Comparison of ENCODE assay signal across 15 cellular contexts in the genomic region with DNA sequence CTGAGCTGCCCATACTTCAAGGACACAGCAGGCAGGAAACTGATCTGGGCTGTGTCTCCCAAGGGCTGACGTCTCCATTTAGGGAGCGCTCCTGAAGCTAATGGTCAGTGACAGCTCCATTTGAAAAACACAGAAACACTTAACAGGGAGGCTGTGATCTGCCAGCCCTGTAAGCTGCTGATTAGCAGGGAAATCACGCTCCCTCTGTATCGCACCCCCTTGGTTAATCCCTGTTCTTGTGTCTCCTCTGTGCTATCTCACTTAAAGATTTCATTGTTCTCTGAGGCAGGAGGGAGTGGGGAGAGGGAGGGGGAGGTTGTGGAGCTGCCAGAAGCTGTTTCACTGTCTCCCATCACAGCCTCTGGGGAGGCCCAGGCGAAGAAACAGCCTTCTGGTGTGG. TPM values are rescaled to one million over a fixed set of nuclear protein-coding genes. Genes with fewer than 3 reads are reported as not detected.
DNase-seq lines count a peak whose midpoint lies in the region; ATAC-seq and TF ChIP-seq lines count a peak whose summit lies in the region.
"Had no signal": no experiment of that assay in that cellular context is flagged by ENCODE, and none has a peak within 500 bp of the region (broad histone marks: within the 10 kb centered on the region; RNA-seq: fewer than 3 reads in every experiment).

No MANE protein-coding gene starts in this region.

- no peak for TF ChIP-seq POLR2A in sigmoid colon (IDR thresholded peaks at IDR 0.05)

- no peaks in the 10 kb centered on the region for H3K4me1 ChIP-seq in iPS DF 6.9 (ENCODE audit: control insufficient read depth, insufficient read depth, low read length)
- H3K4me1 ChIP-seq in sigmoid colon: peaks cover 0 to 15% (median 9%) of the 10 kb centered on the region in 4 donors
- H3K4me1 ChIP-seq: thyroid gland had no signal

- WGBS in iPS DF 6.9 (ENCODE audit: insufficient coverage, insufficient read length): no CpG with 5 or more reads among the region's 5 CpGs
- WGBS in sigmoid colon, 2 donors: 64 to 67% methylated on average over 5 of the region's 5 CpGs

- DNase-seq in NCI-H2227 (lab: John Stamatoyannopoulos, UW; ENCODE audit: unreplicated experiment) (peak; percentile 6), NCI-H2227 treated with DMSO at 0.1 percent for 48 hours (lab: John Stamatoyannopoulos, UW) (no peak), astrocyte of the hippocampus (ENCODE audit: low read depth, low spot score) (peak; percentile 9), iPS DF 6.9 (ENCODE audit: low read depth, low spot score) (peak; percentile 4), sigmoid colon (no peak), ureter (ENCODE audit: low spot score) (no peak)
- DNase-seq: activated naive CD4-positive, alpha-beta T cell; COR-L47; NCI-H510A treated with DMSO at 0.1 percent for 48 hours; stimulated activated CD4-positive, alpha-beta T cell treated with anti-CD3 and anti-CD28 coated beads, Interleukin-15, amount 100 ng/mL, for 24 hours; thyroid gland had no signal

- no peak for TF ChIP-seq EP300 in sigmoid colon (IDR thresholded peaks at IDR 0.05)

- H3K36me3 ChIP-seq in iPS DF 6.9 (ENCODE audit: control insufficient read depth, insufficient read depth, low read length) (no peaks in the 10 kb centered on the region), sigmoid colon (no peaks in the 10 kb centered on the region)
- H3K36me3 ChIP-seq: thyroid gland had no signal

- TF ChIP-seq CTCF in sigmoid colon (IDR thresholded peaks at IDR 0.05): no peak

- no peaks in the 10 kb centered on the region for H3K27me3 ChIP-seq in iPS DF 6.9 (ENCODE audit: control insufficient read depth, insufficient read depth, low read length)
- H3K27me3 ChIP-seq in sigmoid colon: no peaks in the 10 kb centered on the region
- H3K27me3 ChIP-seq: thyroid gland had no signal

- H3K4me3 ChIP-seq in iPS DF 6.9 (ENCODE audit: low read length) (no peak overlapping the region), sigmoid colon (no peak overlapping the region)
- H3K4me3 ChIP-seq: thyroid gland had no signal

- H3K27ac ChIP-seq in iPS DF 6.9 (ENCODE audit: low read length) (no peak overlapping the region), sigmoid colon (peak overlapping the region in 3 of 4 donors; percentile 3 to 65 (median 62))
- H3K27ac ChIP-seq: thyroid gland had no signal

- H3K9me3 ChIP-seq in iPS DF 6.9 (ENCODE audit: control insufficient read depth, insufficient read depth, low read length): no peaks in the 10 kb centered on the region
- no peaks in the 10 kb centered on the region for H3K9me3 ChIP-seq in sigmoid colon
- H3K9me3 ChIP-seq: thyroid gland had no signal

- ATAC-seq in GM18909 (IDR thresholded peaks at IDR 0.05; ENCODE audit: poor library complexity, unreplicated experiment) (no peak), HG03095 (IDR thresholded peaks at IDR 0.05; ENCODE audit: unreplicated experiment) (no peak)

- intact Hi-C loops in sigmoid colon (cut with DNase I): no loop called here

RNA-seq across cellular contexts. Expression of gene CACNG3, which starts 47.4 kb away (rescaled TPM):
- total RNA-seq in sigmoid colon (not detected), ureter (not detected)
- not detected for polyA plus RNA-seq in sigmoid colon
- total RNA-seq: activated CD8-positive, alpha-beta memory T cell treated with anti-CD3 and anti-CD28 coated beads for 36 hours; osteocyte; thyroid gland had no signal

Comparison
In these comparisons a context has a peak if more than half of its experiments do, and no peak if none do; other contexts are left out.
1. DNase-seq: peak in NCI-H2227 (single experiment), astrocyte of the hippocampus (single experiment) and iPS DF 6.9 (single experiment); none in NCI-H2227 treated with DMSO at 0.1 percent for 48 hours (single experiment), sigmoid colon (single experiment) and ureter (single experiment).